ENCODE assay signal across 29 cellular contexts in the genomic region with DNA sequence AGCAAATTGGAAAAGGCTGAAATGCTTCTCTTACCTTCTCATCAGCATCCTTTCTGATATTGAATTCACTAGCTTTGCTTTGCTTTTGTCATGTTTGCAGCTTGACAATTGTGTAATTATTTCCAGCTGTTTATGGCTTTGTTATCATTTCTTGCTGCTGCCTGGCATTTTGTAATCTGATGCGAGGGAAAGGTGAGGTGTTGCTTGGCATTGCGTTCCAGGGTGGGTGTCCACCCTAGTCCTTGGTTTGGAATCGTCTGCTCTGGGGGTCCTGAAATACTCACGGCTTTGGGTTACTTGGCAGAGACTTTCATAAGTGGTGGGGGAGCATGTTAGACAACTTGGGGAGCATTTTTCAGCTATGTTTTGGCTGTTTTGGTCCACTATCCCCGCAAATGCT. TPM values are rescaled to one million over a fixed set of nuclear protein-coding genes. Genes with fewer than 3 reads are reported as not detected.
"Had no signal": no experiment of that assay in that cellular context is flagged by ENCODE, and none has a peak within 500 bp of the region (broad histone marks: within the 10 kb centered on the region; RNA-seq: fewer than 3 reads in every experiment).

No MANE protein-coding gene starts in this region.

- H3K36me3 ChIP-seq: ascending aorta, brain microvascular endothelial cell, upper lobe of left lung had no signal

- H3K4me3 Mint-ChIP-seq: activated CD4-positive, alpha-beta memory T cell treated with anti-CD3 and anti-CD28 coated beads, Interleukin-2, amount 10 ng/mL, durations not matched to agents 7 days and 5 days; activated CD4-positive, alpha-beta T cell treated with anti-CD3 and anti-CD28 coated beads, Interleukin-2, amount 10 ng/mL, durations not matched to agents 7 days and 5 days; activated naive CD4-positive, alpha-beta T cell treated with anti-CD3 and anti-CD28 coated beads, Interleukin-2, amount 10 ng/mL, durations not matched to agents 7 days and 5 days; activated naive CD8-positive, alpha-beta T cell treated with anti-CD3 and anti-CD28 coated beads, Interleukin-2, amount 10 ng/mL, durations not matched to agents 7 days and 5 days; activated T-cell treated with anti-CD3 and anti-CD28 coated beads, Interleukin-2, amount 50 U/mL, for 24 hours; endodermal cell; natural killer cell treated with Interleukin-12 subunit alpha and Interleukin-12 subunit beta and Interleukin-15 and Interleukin-18, amount 100 ng/mL, for 72 hours; stimulated activated effector memory CD8-positive, alpha-beta T cell treated with anti-CD3 and anti-CD28 coated beads, Interleukin-12 subunit alpha, Interleukin-12 subunit beta, amount 100 ng/mL, for 72 hours; stimulated activated naive CD8-positive, alpha-beta T cell treated with anti-CD3 and anti-CD28 coated beads, Interleukin-15, amount 100 ng/mL, for 72 hours; T-helper 17 cell had no signal

- H3K27ac Mint-ChIP-seq: activated CD4-positive, alpha-beta memory T cell treated with anti-CD3 and anti-CD28 coated beads, Interleukin-2, amount 10 ng/mL, durations not matched to agents 7 days and 5 days; activated CD4-positive, alpha-beta T cell treated with anti-CD3 and anti-CD28 coated beads, Interleukin-2, amount 10 ng/mL, durations not matched to agents 7 days and 5 days; activated naive CD4-positive, alpha-beta T cell treated with anti-CD3 and anti-CD28 coated beads, Interleukin-2, amount 10 ng/mL, durations not matched to agents 7 days and 5 days; activated naive CD8-positive, alpha-beta T cell treated with anti-CD3 and anti-CD28 coated beads, Interleukin-2, amount 10 ng/mL, durations not matched to agents 7 days and 5 days; activated T-cell treated with anti-CD3 and anti-CD28 coated beads, Interleukin-2, amount 50 U/mL, for 24 hours; endodermal cell; natural killer cell treated with Interleukin-12 subunit alpha and Interleukin-12 subunit beta and Interleukin-15 and Interleukin-18, amount 100 ng/mL, for 72 hours; progenitor cell of endocrine pancreas; stimulated activated effector memory CD8-positive, alpha-beta T cell treated with anti-CD3 and anti-CD28 coated beads, Interleukin-12 subunit alpha, Interleukin-12 subunit beta, amount 100 ng/mL, for 72 hours; stimulated activated naive CD8-positive, alpha-beta T cell treated with anti-CD3 and anti-CD28 coated beads, Interleukin-15, amount 100 ng/mL, for 72 hours; T-helper 17 cell had no signal

- ATAC-seq: left ventricle myocardium superior; mucosa of descending colon; natural killer cell treated with Interleukin-12 subunit alpha and Interleukin-12 subunit beta and Interleukin-15 and Interleukin-18, amount 100 ng/mL, for 72 hours; sciatic nerve; stimulated activated effector memory CD8-positive, alpha-beta T cell treated with anti-CD3 and anti-CD28 coated beads, Interleukin-12 subunit alpha, Interleukin-12 subunit beta, amount 100 ng/mL, for 72 hours; stimulated activated naive CD8-positive, alpha-beta T cell treated with anti-CD3 and anti-CD28 coated beads, Interleukin-15, amount 100 ng/mL, for 72 hours; T-helper 17 cell had no signal

- DNase-seq: activated CD4-positive, alpha-beta memory T cell treated with anti-CD3 and anti-CD28 coated beads, Interleukin-2, amount 10 ng/mL, durations not matched to agents 7 days and 5 days; activated CD4-positive, alpha-beta T cell treated with anti-CD3 and anti-CD28 coated beads for 1 hour; activated CD4-positive, alpha-beta T cell treated with anti-CD3 and anti-CD28 coated beads, Interleukin-2, amount 10 ng/mL, durations not matched to agents 7 days and 5 days; activated CD8-positive, alpha-beta memory T cell treated with anti-CD3 and anti-CD28 coated beads, Interleukin-2, amount 50 U/mL, for 48 hours; activated gamma-delta T cell; activated naive CD4-positive, alpha-beta T cell treated with anti-CD3 and anti-CD28 coated beads, Interleukin-2, amount 10 ng/mL, durations not matched to agents 7 days and 5 days; activated naive CD8-positive, alpha-beta T cell treated with anti-CD3 and anti-CD28 coated beads, Interleukin-2, amount 10 ng/mL, durations not matched to agents 7 days and 5 days; activated T-cell treated with anti-CD3 and anti-CD28 coated beads, Interleukin-2, amount 50 U/mL, for 24 hours; brain microvascular endothelial cell; cortex of kidney; endodermal cell; islet precursor cell; left ventricle myocardium superior; mucosa of descending colon; retina; stimulated activated CD4-positive, alpha-beta T cell treated with anti-CD3 and anti-CD28 coated beads, Interleukin-12 subunit alpha, Interleukin-12 subunit beta, amount 100 ng/mL, for 4 hours; stimulated activated CD4-positive, alpha-beta T cell treated with anti-CD3 and anti-CD28 coated beads, Interleukin-4, amount 100 ng/mL, for 24 hours; stimulated activated naive CD8-positive, alpha-beta T cell treated with anti-CD3 and anti-CD28 coated beads, Interleukin-15, amount 100 ng/mL, for 72 hours; T-helper 17 cell; T1000; upper lobe of left lung had no signal

- H3K4me1 Mint-ChIP-seq: stimulated activated naive CD8-positive, alpha-beta T cell treated with anti-CD3 and anti-CD28 coated beads, Interleukin-15, amount 100 ng/mL, for 72 hours; T-helper 17 cell had no signal

- H3K9me3 ChIP-seq: ascending aorta, mucosa of descending colon, upper lobe of left lung had no signal

- H3K9me3 Mint-ChIP-seq: activated CD4-positive, alpha-beta memory T cell treated with anti-CD3 and anti-CD28 coated beads, Interleukin-2, amount 10 ng/mL, durations not matched to agents 7 days and 5 days; activated CD4-positive, alpha-beta T cell treated with anti-CD3 and anti-CD28 coated beads, Interleukin-2, amount 10 ng/mL, durations not matched to agents 7 days and 5 days; activated naive CD4-positive, alpha-beta T cell treated with anti-CD3 and anti-CD28 coated beads, Interleukin-2, amount 10 ng/mL, durations not matched to agents 7 days and 5 days; activated naive CD8-positive, alpha-beta T cell treated with anti-CD3 and anti-CD28 coated beads, Interleukin-2, amount 10 ng/mL, durations not matched to agents 7 days and 5 days; activated T-cell treated with anti-CD3 and anti-CD28 coated beads, Interleukin-2, amount 50 U/mL, for 24 hours; endodermal cell; natural killer cell treated with Interleukin-12 subunit alpha and Interleukin-12 subunit beta and Interleukin-15 and Interleukin-18, amount 100 ng/mL, for 72 hours; stimulated activated effector memory CD8-positive, alpha-beta T cell treated with anti-CD3 and anti-CD28 coated beads, Interleukin-12 subunit alpha, Interleukin-12 subunit beta, amount 100 ng/mL, for 72 hours; stimulated activated naive CD8-positive, alpha-beta T cell treated with anti-CD3 and anti-CD28 coated beads, Interleukin-15, amount 100 ng/mL, for 72 hours had no signal

- H3K27ac ChIP-seq: ascending aorta, brain microvascular endothelial cell, skin epidermis, upper lobe of left lung had no signal

- H3K4me3 ChIP-seq: ascending aorta, mucosa of descending colon, skin epidermis, upper lobe of left lung had no signal

- H3K36me3 Mint-ChIP-seq: activated naive CD4-positive, alpha-beta T cell treated with anti-CD3 and anti-CD28 coated beads, Interleukin-2, amount 10 ng/mL, durations not matched to agents 7 days and 5 days; activated naive CD8-positive, alpha-beta T cell treated with anti-CD3 and anti-CD28 coated beads, Interleukin-2, amount 10 ng/mL, durations not matched to agents 7 days and 5 days; stimulated activated effector memory CD8-positive, alpha-beta T cell treated with anti-CD3 and anti-CD28 coated beads, Interleukin-12 subunit alpha, Interleukin-12 subunit beta, amount 100 ng/mL, for 72 hours had no signal

RNA-seq across cellular contexts. Expression of gene CACNA2D3, which starts 3.0 kb away (rescaled TPM):
- total RNA-seq: activated CD4-positive, alpha-beta memory T cell treated with anti-CD3 and anti-CD28 coated beads, Interleukin-2, amount 10 ng/mL, durations not matched to agents 7 days and 5 days; activated CD4-positive, alpha-beta T cell treated with anti-CD3 and anti-CD28 coated beads, Interleukin-2, amount 10 ng/mL, durations not matched to agents 7 days and 5 days; activated naive CD8-positive, alpha-beta T cell treated with anti-CD3 and anti-CD28 coated beads, Interleukin-2, amount 10 ng/mL, durations not matched to agents 7 days and 5 days; ascending aorta; chondrocyte; lung microvascular endothelial cell; natural killer cell treated with Interleukin-12 subunit alpha and Interleukin-12 subunit beta and Interleukin-15 and Interleukin-18, amount 100 ng/mL, for 72 hours had no signal
